In the genomic region with DNA sequence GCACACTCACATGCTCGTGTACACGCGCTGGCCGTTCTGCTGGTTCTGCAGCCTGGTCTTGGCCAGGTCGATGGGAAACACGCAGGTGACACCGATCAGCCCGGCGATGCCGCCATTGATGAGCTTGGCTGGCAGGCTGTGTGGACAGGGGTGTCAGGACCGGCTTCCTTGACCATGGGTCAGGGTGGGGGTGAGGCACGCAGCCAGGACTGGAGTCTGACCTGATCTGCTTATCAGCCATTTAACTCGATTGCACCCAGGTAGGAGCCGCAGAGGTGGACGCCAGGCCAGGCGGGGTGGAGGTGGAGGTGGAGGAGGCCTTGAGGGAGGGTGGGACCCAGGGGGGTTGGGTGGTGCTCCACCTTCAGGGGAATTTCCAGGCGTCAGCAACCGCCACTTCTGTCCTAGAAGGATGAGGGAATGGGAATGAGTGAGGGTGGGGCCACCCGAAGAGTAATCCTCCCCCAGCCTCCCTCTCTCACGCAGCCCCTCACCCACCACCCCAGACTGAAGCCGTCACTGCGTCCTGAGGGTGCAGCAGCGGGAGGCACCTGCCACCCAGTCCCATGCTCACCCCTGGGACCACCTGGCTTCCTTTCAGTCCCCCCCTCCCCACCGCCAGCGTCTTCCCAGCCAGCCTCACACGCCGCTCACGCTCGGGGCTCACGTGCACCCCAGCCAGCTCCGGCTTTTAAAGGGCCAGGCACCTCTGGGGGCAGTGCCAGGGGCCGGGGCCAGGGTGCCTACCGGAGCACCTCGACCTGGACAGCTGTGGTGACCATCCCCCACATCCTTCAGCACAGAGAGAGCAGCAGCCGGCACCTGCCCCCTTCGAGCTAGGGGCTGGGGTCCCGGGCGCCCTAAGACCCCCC, we compare ENCODE assay signal across 9 cellular contexts. TPM values are rescaled to one million over a fixed set of nuclear protein-coding genes. Genes with fewer than 3 reads are reported as not detected.
DNase-seq lines count a peak whose midpoint lies in the region; ATAC-seq, FAIRE-seq and TF ChIP-seq lines count a peak whose summit lies in the region.
"Had no signal": no experiment of that assay in that cellular context is flagged by ENCODE, and none has a peak within 500 bp of the region (broad histone marks: within the 10 kb centered on the region; RNA-seq: fewer than 3 reads in every experiment).

No MANE protein-coding gene starts in this region.

- no peak for DNase-seq in BJ (ENCODE audit: low read depth)
- DNase-seq in Jurkat, Clone E6-1 (ENCODE audit: low read depth, low spot score) = no peak
- no peak for DNase-seq in K562 (ENCODE audit: extremely low read depth in 1 of 4, low spot score in 3 of 4)
- DNase-seq in naive B cell = no peak
- no peak for DNase-seq in lower leg skin (ENCODE audit: low spot score in 2 of 2)
- no peak for DNase-seq in stimulated activated CD4-positive, alpha-beta T cell treated with anti-CD3 and anti-CD28 coated beads, Interleukin-1b, Interleukin-23, amount 100 ng/mL, for 48 hours
- no peak for DNase-seq in stimulated activated naive CD4-positive, alpha-beta T cell treated with Interleukin-2 at 50 U/mL for 16 hours (lab: John Stamatoyannopoulos, UW)
- DNase-seq in globus pallidus (ENCODE audit: low spot score) = no peak
- DNase-seq: NCI-H2171 had no signal

- TF ChIP-seq RAD21 in K562 (CRISPR knock-in tag; conservative IDR thresholded peaks at IDR 0.05 in 1 of 2, IDR thresholded peaks at IDR 0.05 in 1 of 2) = no peak

- H3K4me3 ChIP-seq in BJ (ENCODE audit: low read depth, low read length) = peak overlapping the region; percentile 87
- H3K4me3 ChIP-seq in Jurkat, Clone E6-1 (ENCODE audit: low read length) = peak overlapping the region; percentile 85
- H3K4me3 ChIP-seq in K562 = peak overlapping the region; percentile 50; the same call in 1 of the 2 replicates
- H3K4me3 ChIP-seq in lower leg skin (ENCODE audit: low read depth, poor library complexity, severe bottlenecking) = no peak overlapping the region

- peaks cover 26% of the 10 kb centered on the region for H3K79me2 ChIP-seq in K562 (ENCODE audit: control insufficient read depth, insufficient read depth, low read length)

- CTCF ChIA-PET in BJ (lab: Yijun Ruan, JAX) (interaction anchor here (1.0 to 1.6 kb wide), 2 partner anchors 12 to 16 kb away, joined by 4 to 6 read pairs; no protein-coding TSS in a partner anchor), K562 (lab: Yijun Ruan, JAX; ENCODE audit: low intra/inter-chr PET ratio) (no interaction called here)

- BruUV-seq in K562 (replicated peaks; lab: Mats Ljungman, UMichigan) = no TSS peak

- peak overlapping the region in 1 of 2 experiments; percentile 95; a peak in 3 of 4 replicates for H3K9ac ChIP-seq in K562 (ENCODE audit: insufficient read depth in 1 of 2, low read depth in 2 of 2, low read length in 2 of 2)

- POLR2A ChIA-PET in BJ (lab: Charles Lee) (no interaction called here), K562 (lab: Yijun Ruan, JAX) (interaction anchor here (0.5 to 0.6 kb wide), 2 partner anchors 9 to 21 kb away, joined by 3 read pairs; no protein-coding TSS in a partner anchor)

- no peak for FAIRE-seq in K562 (lab: Jason Lieb, UNC)

- TF ChIP-seq POLR2A in K562 (conservative IDR thresholded peaks at IDR 0.05) (no peak), lower leg skin (IDR thresholded peaks at IDR 0.05) (no peak)

- H3K9me3 ChIP-seq in K562 (replicated peaks; ENCODE audit: control insufficient read depth, insufficient read depth, low read depth, low read length) = no peaks in the 10 kb centered on the region

- H3K27me3 Mint-ChIP-seq in naive B cell = no peaks in the 10 kb centered on the region

- in situ Hi-C loops in K562 (cut with MboI) = no loop called here

- H3K4me1 Mint-ChIP-seq in naive B cell = peaks cover 8 to 17% (median 13%) of the 10 kb centered on the region in 3 donors

- H3K4me2 ChIP-seq in K562 (ENCODE audit: insufficient read depth, low read length) = peak overlapping the region; percentile 24; the same call in 1 of the 2 replicates

- H3K27ac Mint-ChIP-seq in naive B cell = peak overlapping the region in 1 of 6 donors; percentile 30

- ATAC-seq in K562 (no peak), naive B cell (ENCODE audit: low read depth in 2 of 2) (no peak)

- no peaks in the 10 kb centered on the region for H3K9me1 ChIP-seq in K562 (ENCODE audit: control insufficient read depth, insufficient read depth, low read length)

- no peak for TF ChIP-seq EP300 in K562 (IDR thresholded peaks at IDR 0.05; ENCODE audit: low read length)

- peak overlapping the region; percentile 15 to 98 (median 96) for H3K4me3 Mint-ChIP-seq in naive B cell

- no peaks in the 10 kb centered on the region for H3K36me3 Mint-ChIP-seq in naive B cell

- intact Hi-C loops in K562 (cut with micrococcal nuclease) = loop anchor here (5.0 to 10.0 kb wide), 2 partner anchors 68 to 230 kb away; a partner anchor contains a TSS
- intact Hi-C loops in lower leg skin (cut with DNase I; ENCODE audit: low total_unique reads) = no loop called here

- H3K4me1 ChIP-seq in K562 (replicated peaks in 1 of 2; ENCODE audit: control insufficient read depth in 2 of 2, insufficient read depth in 2 of 2, low read length in 2 of 2) = peaks cover 7 to 91% of the 10 kb centered on the region in 2 experiments

- H3K36me3 ChIP-seq in BJ (ENCODE audit: control insufficient read depth, insufficient read depth, low read length) = peaks cover 4% of the 10 kb centered on the region
- peaks cover 38% of the 10 kb centered on the region; the same call in 1 of the 3 replicates for H3K36me3 ChIP-seq in K562 (ENCODE audit: control insufficient read depth, insufficient read depth, low read length)

- no peaks in the 10 kb centered on the region for H3K9me3 Mint-ChIP-seq in naive B cell

- TF ChIP-seq CTCF in BJ (IDR thresholded peaks at IDR 0.05; ENCODE audit: insufficient read depth, low read depth, low read length) = no peak
- no peak for TF ChIP-seq CTCF in K562 (IDR thresholded peaks at IDR 0.05 in 2 of 3, conservative IDR thresholded peaks at IDR 0.05 in 1 of 3; ENCODE audit: insufficient read depth in 2 of 3, low read depth in 1 of 3, low read length in 3 of 3)
- TF ChIP-seq CTCF in lower leg skin (IDR thresholded peaks at IDR 0.05) = no peak

- H3K27ac ChIP-seq in K562 (ENCODE audit: extremely low read depth, low read depth, low read length) = no peak overlapping the region

- no peaks in the 10 kb centered on the region for H3K27me3 ChIP-seq in BJ (ENCODE audit: control insufficient read depth, insufficient read depth, low read length)
- H3K27me3 ChIP-seq in K562 (ENCODE audit: control insufficient read depth in 2 of 2, insufficient read depth in 2 of 2, low read length in 2 of 2) = no peaks in the 10 kb centered on the region

- no peaks in the 10 kb centered on the region for H4K20me1 ChIP-seq in K562 (replicated peaks; ENCODE audit: control insufficient read depth, insufficient read depth, low read length)

- no peak overlapping the region for H2AFZ ChIP-seq in K562 (ENCODE audit: low read depth, low read length)

- WGBS in K562 (ENCODE audit: insufficient coverage, low coverage, missing lambda C conversion rate) = 67% methylated on average over 22 of the region's 38 CpGs
- 43 to 50% methylated on average over 24 to 36 of the region's 38 CpGs for WGBS in lower leg skin, 2 donors

RNA-seq across cellular contexts. Expression of a gene that starts 3.1 kb away (rescaled TPM):
- polyA plus RNA-seq in BJ (2011; rRNA removed) = 12.4 and 25.5 TPM in 2 replicates
- 12.1 and 14.6 TPM in 2 replicates for polyA minus RNA-seq in BJ (2011; rRNA and poly(A)+ RNA removed)
- polyA plus RNA-seq in Jurkat, Clone E6-1 (2012; ENCODE audit: insufficient read depth, insufficient read length) = 27.1 TPM
- total RNA-seq in K562 (2011; cell fraction: chromatin; rRNA removed; ENCODE audit: low replicate concordance) = 18.6 and 84.0 TPM in 2 replicates
- total RNA-seq in K562 (2011; cell fraction: nucleolus; rRNA removed) = 75.0 and 76.5 TPM in 2 replicates
- 35.6 and 39.5 TPM in 2 replicates for total RNA-seq in K562 (2011; cell fraction: nucleoplasm; rRNA removed)
- 17.0 and 21.5 TPM in 2 replicates for total RNA-seq in K562 (2014; rRNA removed)
- total RNA-seq in K562 (2014; rRNA removed; fragmentation: Illumina TruSeq; extraction: Trizol) = 2.5 and 3.0 TPM in 2 replicates
- total RNA-seq in K562 (2015; rRNA removed; fragmentation: Illumina TruSeq; extraction: Trizol) = 11.4 and 11.8 TPM in 2 replicates
- 54.7 and 55.4 TPM in 2 replicates for total RNA-seq in K562 (2021)
- 9.3 and 32.2 TPM in 2 replicates for polyA plus RNA-seq in K562 (2011; rRNA removed)
- 10.7 and 26.2 TPM in 2 replicates for polyA plus RNA-seq in K562 (2011; cell fraction: cytosol; rRNA removed)
- polyA plus RNA-seq in K562 (2011; cell fraction: nucleus; rRNA removed) = 46.7 and 86.6 TPM in 2 replicates
- 25.7 and 28.8 TPM in 2 replicates for polyA plus RNA-seq in K562 (2012)
- 15.0 and 37.3 TPM in 2 replicates for polyA plus RNA-seq in K562 (2014; fragmentation: Illumina TruSeq; extraction: Trizol)
- polyA plus RNA-seq in K562 (2014; fragmentation: Nextera tagmentation; extraction: Ambion mirVana) = under 1 TPM; 0.41 to 0.44 TPM
- 30.0 and 32.8 TPM in 2 replicates for polyA plus RNA-seq in K562 (2014; rRNA removed)
- 6.1 and 7.3 TPM in 2 replicates for polyA minus RNA-seq in K562 (2011; rRNA and poly(A)+ RNA removed)
- 19.8 and 31.9 TPM in 2 replicates for polyA minus RNA-seq in K562 (2011; cell fraction: cytosol; rRNA and poly(A)+ RNA removed)
- 14.7 and 16.0 TPM in 2 replicates for polyA minus RNA-seq in K562 (2011; cell fraction: nucleus; rRNA and poly(A)+ RNA removed)
- 1 to 10 TPM; 6.8 to 9.4 (median 7.2) TPM for polyA plus RNA-seq in naive B cell (ENCODE audit: low read depth in 6 of 6)
- 10 to 100 TPM; 10.9 to 19.2 (median 14.8) TPM for total RNA-seq in lower leg skin

RNA-seq across cellular contexts. Expression of a gene that starts 5.1 kb away (rescaled TPM):
- polyA plus RNA-seq in BJ (2011; rRNA removed) (0.23 and 0.25 TPM in 2 replicates), K562 (2011; rRNA removed) (not detected in 2 replicates), K562 (2014; fragmentation: Illumina TruSeq; extraction: Trizol) (0.13 and 0.24 TPM in 2 replicates), K562 (2014; fragmentation: Nextera tagmentation; extraction: Ambion mirVana) (not detected), K562 (2014; rRNA removed) (1.2 TPM in 1 of 2 replicates, not detected in the other), naive B cell (ENCODE audit: low read depth in 6 of 6) (not detected)
- polyA minus RNA-seq in BJ (2011; rRNA and poly(A)+ RNA removed) = 0.26 TPM in 1 of 2 replicates, not detected in the other
- polyA plus RNA-seq in Jurkat, Clone E6-1 (2012; ENCODE audit: insufficient read depth, insufficient read length) = not detected
- not detected in 2 replicates for total RNA-seq in K562 (2011; cell fraction: chromatin; rRNA removed; ENCODE audit: low replicate concordance)
- total RNA-seq in K562 (2011; cell fraction: nucleolus; rRNA removed) = not detected in 2 replicates
- total RNA-seq in K562 (2011; cell fraction: nucleoplasm; rRNA removed) = not detected in 2 replicates
- total RNA-seq in K562 (2014; rRNA removed) (0.18 and 0.73 TPM in 2 replicates), K562 (2014; rRNA removed; fragmentation: Illumina TruSeq; extraction: Trizol) (not detected in 2 replicates), K562 (2015; rRNA removed; fragmentation: Illumina TruSeq; extraction: Trizol) (not detected in 2 replicates), K562 (2021) (0.16 and 0.63 TPM in 2 replicates), lower leg skin (not detected)
- 0.06 TPM in 1 of 2 replicates, not detected in the other for polyA plus RNA-seq in K562 (2011; cell fraction: cytosol; rRNA removed)
- polyA plus RNA-seq in K562 (2011; cell fraction: nucleus; rRNA removed) = not detected in 2 replicates
- polyA plus RNA-seq in K562 (2012) = 0.28 and 0.31 TPM in 2 replicates
- not detected in 2 replicates for polyA minus RNA-seq in K562 (2011; rRNA and poly(A)+ RNA removed)
- polyA minus RNA-seq in K562 (2011; cell fraction: cytosol; rRNA and poly(A)+ RNA removed) = not detected in 2 replicates
- polyA minus RNA-seq in K562 (2011; cell fraction: nucleus; rRNA and poly(A)+ RNA removed) = not detected in 2 replicates

RNA-seq across cellular contexts. Expression of a gene that starts 10.0 kb away (rescaled TPM):
- polyA plus RNA-seq in BJ (2011; rRNA removed) (6.8 and 11.2 TPM in 2 replicates), K562 (2011; rRNA removed) (8.5 and 20.7 TPM in 2 replicates), K562 (2014; fragmentation: Illumina TruSeq; extraction: Trizol) (3.0 and 11.1 TPM in 2 replicates), K562 (2014; fragmentation: Nextera tagmentation; extraction: Ambion mirVana) (under 1 TPM; 0.32 to 0.36 TPM), K562 (2014; rRNA removed) (47.5 and 52.7 TPM in 2 replicates), naive B cell (ENCODE audit: low read depth in 6 of 6) (1 to 10 TPM in 5 of 6 donors, not detected in 1; 2.6 to 6.2 (median 3.5) TPM)
- polyA minus RNA-seq in BJ (2011; rRNA and poly(A)+ RNA removed) = 3.6 and 4.8 TPM in 2 replicates
- polyA plus RNA-seq in Jurkat, Clone E6-1 (2012; ENCODE audit: insufficient read depth, insufficient read length) = 26.8 TPM
- total RNA-seq in K562 (2011; cell fraction: chromatin; rRNA removed; ENCODE audit: low replicate concordance) = 31.9 and 139 TPM in 2 replicates
- 157 and 166 TPM in 2 replicates for total RNA-seq in K562 (2011; cell fraction: nucleolus; rRNA removed)
- 58.5 and 69.8 TPM in 2 replicates for total RNA-seq in K562 (2011; cell fraction: nucleoplasm; rRNA removed)
- total RNA-seq in K562 (2014; rRNA removed) (13.2 and 18.7 TPM in 2 replicates), K562 (2014; rRNA removed; fragmentation: Illumina TruSeq; extraction: Trizol) (0.95 and 1.0 TPM in 2 replicates), K562 (2015; rRNA removed; fragmentation: Illumina TruSeq; extraction: Trizol) (7.3 and 7.6 TPM in 2 replicates), K562 (2021) (31.3 and 32.1 TPM in 2 replicates), lower leg skin (10 to 100 TPM; 16.4 to 44.3 (median 24.5) TPM)
- polyA plus RNA-seq in K562 (2011; cell fraction: cytosol; rRNA removed) = 13.4 and 29.0 TPM in 2 replicates
- polyA plus RNA-seq in K562 (2011; cell fraction: nucleus; rRNA removed) = 284 and 380 TPM in 2 replicates
- polyA plus RNA-seq in K562 (2012) = 20.6 and 37.0 TPM in 2 replicates
- 2.6 and 3.2 TPM in 2 replicates for polyA minus RNA-seq in K562 (2011; rRNA and poly(A)+ RNA removed)
- polyA minus RNA-seq in K562 (2011; cell fraction: cytosol; rRNA and poly(A)+ RNA removed) = 11.4 and 11.9 TPM in 2 replicates
- 53.5 and 55.9 TPM in 2 replicates for polyA minus RNA-seq in K562 (2011; cell fraction: nucleus; rRNA and poly(A)+ RNA removed)

RNA-seq across cellular contexts. Expression of a gene that starts 14.8 kb away (rescaled TPM):
- polyA plus RNA-seq in BJ (2011; rRNA removed) (1,103 and 1,199 TPM in 2 replicates), K562 (2011; rRNA removed) (687 and 817 TPM in 2 replicates), K562 (2014; fragmentation: Illumina TruSeq; extraction: Trizol) (528 and 867 TPM in 2 replicates), K562 (2014; fragmentation: Nextera tagmentation; extraction: Ambion mirVana) (1,000 to 10,000 TPM; 1,853 to 1,893 TPM), K562 (2014; rRNA removed) (1,548 and 1,633 TPM in 2 replicates), naive B cell (ENCODE audit: low read depth in 6 of 6) (1,000 to 10,000 TPM; 1,447 to 3,573 (median 3,150) TPM)
- polyA minus RNA-seq in BJ (2011; rRNA and poly(A)+ RNA removed) = 580 and 714 TPM in 2 replicates
- polyA plus RNA-seq in Jurkat, Clone E6-1 (2012; ENCODE audit: insufficient read depth, insufficient read length) = 2,039 TPM
- total RNA-seq in K562 (2011; cell fraction: chromatin; rRNA removed; ENCODE audit: low replicate concordance) = 170 and 292 TPM in 2 replicates
- 396 and 422 TPM in 2 replicates for total RNA-seq in K562 (2011; cell fraction: nucleolus; rRNA removed)
- total RNA-seq in K562 (2011; cell fraction: nucleoplasm; rRNA removed) = 508 and 986 TPM in 2 replicates
- total RNA-seq in K562 (2014; rRNA removed) (1,805 and 1,933 TPM in 2 replicates), K562 (2014; rRNA removed; fragmentation: Illumina TruSeq; extraction: Trizol) (1,134 and 1,237 TPM in 2 replicates), K562 (2015; rRNA removed; fragmentation: Illumina TruSeq; extraction: Trizol) (1,326 and 1,329 TPM in 2 replicates), K562 (2021) (3,807 and 3,932 TPM in 2 replicates), lower leg skin (1,000 to 10,000 TPM in 1 of 4 donors, 100 to 1,000 TPM in 3; 479 to 1,471 (median 745) TPM)
- 1,159 and 2,082 TPM in 2 replicates for polyA plus RNA-seq in K562 (2011; cell fraction: cytosol; rRNA removed)
- 711 and 782 TPM in 2 replicates for polyA plus RNA-seq in K562 (2011; cell fraction: nucleus; rRNA removed)
- polyA plus RNA-seq in K562 (2012) = 2,625 and 2,975 TPM in 2 replicates
- polyA minus RNA-seq in K562 (2011; rRNA and poly(A)+ RNA removed) = 836 and 845 TPM in 2 replicates
- 1,403 and 1,771 TPM in 2 replicates for polyA minus RNA-seq in K562 (2011; cell fraction: cytosol; rRNA and poly(A)+ RNA removed)
- 148 and 275 TPM in 2 replicates for polyA minus RNA-seq in K562 (2011; cell fraction: nucleus; rRNA and poly(A)+ RNA removed)

RNA-seq across cellular contexts. Expression of a gene that starts 17.7 kb away (rescaled TPM):
- 14.5 and 37.9 TPM in 2 replicates for polyA plus RNA-seq in BJ (2011; rRNA removed)
- polyA minus RNA-seq in BJ (2011; rRNA and poly(A)+ RNA removed) = 10.2 and 12.1 TPM in 2 replicates
- polyA plus RNA-seq in Jurkat, Clone E6-1 (2012; ENCODE audit: insufficient read depth, insufficient read length) = 50.0 TPM
- 140 and 450 TPM in 2 replicates for total RNA-seq in K562 (2011; cell fraction: chromatin; rRNA removed; ENCODE audit: low replicate concordance)
- 336 and 342 TPM in 2 replicates for total RNA-seq in K562 (2011; cell fraction: nucleolus; rRNA removed)
- total RNA-seq in K562 (2011; cell fraction: nucleoplasm; rRNA removed) = 156 and 178 TPM in 2 replicates
- 50.8 and 50.9 TPM in 2 replicates for total RNA-seq in K562 (2014; rRNA removed)
- 13.5 and 17.1 TPM in 2 replicates for total RNA-seq in K562 (2014; rRNA removed; fragmentation: Illumina TruSeq; extraction: Trizol)
- 45.4 and 49.5 TPM in 2 replicates for total RNA-seq in K562 (2015; rRNA removed; fragmentation: Illumina TruSeq; extraction: Trizol)
- 105 and 118 TPM in 2 replicates for total RNA-seq in K562 (2021)
- polyA plus RNA-seq in K562 (2011; rRNA removed) = 35.8 and 58.6 TPM in 2 replicates
- polyA plus RNA-seq in K562 (2011; cell fraction: cytosol; rRNA removed) = 47.9 and 104 TPM in 2 replicates
- polyA plus RNA-seq in K562 (2011; cell fraction: nucleus; rRNA removed) = 263 and 504 TPM in 2 replicates
- 53.2 and 84.6 TPM in 2 replicates for polyA plus RNA-seq in K562 (2012)
- polyA plus RNA-seq in K562 (2014; fragmentation: Illumina TruSeq; extraction: Trizol) = 36.9 and 78.5 TPM in 2 replicates
- 1 to 10 TPM; 2.8 to 3.3 TPM for polyA plus RNA-seq in K562 (2014; fragmentation: Nextera tagmentation; extraction: Ambion mirVana)
- polyA plus RNA-seq in K562 (2014; rRNA removed) = 144 TPM in 2 replicates
- polyA minus RNA-seq in K562 (2011; rRNA and poly(A)+ RNA removed) = 6.8 and 13.8 TPM in 2 replicates
- polyA minus RNA-seq in K562 (2011; cell fraction: cytosol; rRNA and poly(A)+ RNA removed) = 29.3 and 39.0 TPM in 2 replicates
- polyA minus RNA-seq in K562 (2011; cell fraction: nucleus; rRNA and poly(A)+ RNA removed) = 57.2 and 63.4 TPM in 2 replicates
- 10 to 100 TPM in 1 of 6 donors, 1 to 10 TPM in 4, not detected in 1; 4.5 to 14.1 (median 7.0) TPM for polyA plus RNA-seq in naive B cell (ENCODE audit: low read depth in 6 of 6)
- total RNA-seq in lower leg skin = 10 to 100 TPM; 30.9 to 52.4 (median 39.8) TPM
